In genomic region chr9:133048595-133048994, GRCh38 we compare ENCODE assay signal across 8 cellular contexts. TPM values are rescaled to one million over a fixed set of nuclear protein-coding genes. Genes with fewer than 3 reads are reported as not detected.
DNase-seq lines count a peak whose midpoint lies in the region; ATAC-seq and TF ChIP-seq lines count a peak whose summit lies in the region.

No MANE protein-coding gene starts in this region.

- no peak for TF ChIP-seq CTCF in CD8-positive, alpha-beta T cell (IDR thresholded peaks at IDR 0.05)
- TF ChIP-seq CTCF in HFFc6 (IDR thresholded peaks at IDR 0.05): peak; percentile 75

- H3K36me3 Mint-ChIP-seq in CD8-positive, alpha-beta T cell: peaks cover 72% of the 10 kb centered on the region
- H3K36me3 Mint-ChIP-seq in HFFc6 (ENCODE audit: low read depth): peaks cover 5% of the 10 kb centered on the region

- no peaks in the 10 kb centered on the region for H3K27me3 ChIP-seq in CD8-positive, alpha-beta T cell (ENCODE audit: insufficient read depth, low read length)

- H3K9me3 ChIP-seq in CD8-positive, alpha-beta T cell (ENCODE audit: low read length): no peaks in the 10 kb centered on the region

- no peaks in the 10 kb centered on the region for H3K9me3 Mint-ChIP-seq in CD8-positive, alpha-beta T cell
- H3K9me3 Mint-ChIP-seq in HFFc6: no peaks in the 10 kb centered on the region

- H3K36me3 ChIP-seq in CD8-positive, alpha-beta T cell (ENCODE audit: insufficient read depth, low read length): peaks cover 42% of the 10 kb centered on the region

- peak in 1 of 7 experiments; percentile 26 for DNase-seq in CD8-positive, alpha-beta T cell
- DNase-seq in HFFc6: peak; percentile 26
- DNase-seq in activated CD4-positive, alpha-beta T cell treated with anti-CD3 and anti-CD28 coated beads, Interleukin-2, amount 50 U/mL, for 1 hour: peak; percentile 22
- DNase-seq in hippocampal formation (lab: John Stamatoyannopoulos, UW): peak; percentile 10 to 24
- no peak for DNase-seq in NCI-H1436 treated with DMSO at 0.1 percent for 48 hours (lab: John Stamatoyannopoulos, UW)
- no peak for DNase-seq in DMS79 treated with DMSO at 0.1 percent for 48 hours (lab: John Stamatoyannopoulos, UW)

- H3K27me3 Mint-ChIP-seq in CD8-positive, alpha-beta T cell (ENCODE audit: low read depth): no peaks in the 10 kb centered on the region
- H3K27me3 Mint-ChIP-seq in HFFc6 (ENCODE audit: insufficient read depth): peaks cover 2% of the 10 kb centered on the region; the same call in 1 of the 2 replicates

- H3K4me3 ChIP-seq in CD8-positive, alpha-beta T cell (ENCODE audit: low read depth, low read length): no peak overlapping the region

- POLR2A ChIA-PET in CD8-positive, alpha-beta T cell (lab: Charles Lee): interaction anchor here (1.6 kb wide), 1 partner anchor 18 kb away, joined by 3 read pairs; the partner anchor contains the start of gene GTF3C5

- intact Hi-C loops in CD8-positive, alpha-beta T cell (cut with DNase I, micrococcal nuclease): loop anchor here in 1 of 2 experiments (2.0 kb wide), 1 partner anchor 100 kb away; no protein-coding TSS in a partner anchor

- no peak overlapping the region for H3K27ac Mint-ChIP-seq in CD8-positive, alpha-beta T cell
- no peak overlapping the region for H3K27ac Mint-ChIP-seq in HFFc6

- no peaks in the 10 kb centered on the region for H3K4me1 ChIP-seq in CD8-positive, alpha-beta T cell (ENCODE audit: insufficient read depth, low read length)

- no peak overlapping the region for H3K27ac ChIP-seq in CD8-positive, alpha-beta T cell (ENCODE audit: low read depth, low read length)

- CTCF ChIA-PET in CD8-positive, alpha-beta T cell (lab: Charles Lee): interaction anchor here (0.8 to 2.6 kb wide), 6 partner anchors 8 to 131 kb away, joined by 3 to 12 read pairs (median 6); no protein-coding TSS in a partner anchor

- H3K4me3 Mint-ChIP-seq in CD8-positive, alpha-beta T cell: no peak overlapping the region
- H3K4me3 Mint-ChIP-seq in HFFc6: no peak overlapping the region

- no peaks in the 10 kb centered on the region for H3K4me1 Mint-ChIP-seq in CD8-positive, alpha-beta T cell (ENCODE audit: low read depth)
- H3K4me1 Mint-ChIP-seq in HFFc6 (ENCODE audit: low read depth): no peaks in the 10 kb centered on the region

- ATAC-seq in CD8-positive, alpha-beta T cell: peak; percentile 36
- ATAC-seq in GM19455 (IDR thresholded peaks at IDR 0.05; ENCODE audit: unreplicated experiment) (no peak), HG03108 (IDR thresholded peaks at IDR 0.05; ENCODE audit: unreplicated experiment) (no peak)

RNA-seq across cellular contexts. Expression of gene CEL, which starts 13.2 kb away (rescaled TPM):
- under 1 TPM; 0.19 to 0.30 TPM for total RNA-seq in CD8-positive, alpha-beta T cell
- total RNA-seq in HFFc6 (2021; fragmentation: NEBNext Ultra II Directional; extraction: Animal tissue kit (Norgen Biotek cat#: 25700)): under 1 TPM; 0.25 to 0.60 (median 0.43) TPM

RNA-seq across cellular contexts. Expression of gene GTF3C5, which starts 17.8 kb away (rescaled TPM):
- total RNA-seq in CD8-positive, alpha-beta T cell: 10 to 100 TPM; 54.1 to 58.7 TPM
- total RNA-seq in HFFc6 (2021; fragmentation: NEBNext Ultra II Directional; extraction: Animal tissue kit (Norgen Biotek cat#: 25700)): 10 to 100 TPM; 34.5 to 40.2 (median 38.4) TPM

Comparison
In these comparisons a context has a peak if more than half of its experiments do, and no peak if none do; other contexts are left out.
1. DNase-seq: peak in HFFc6 (single experiment), activated CD4-positive, alpha-beta T cell treated with anti-CD3 and anti-CD28 coated beads, Interleukin-2, amount 50 U/mL, for 1 hour (single experiment) and hippocampal formation (2 of 2); none in NCI-H1436 treated with DMSO at 0.1 percent for 48 hours (single experiment) and DMS79 treated with DMSO at 0.1 percent for 48 hours (single experiment).